15 cellular contexts compared by ENCODE assay signal in genomic region chr19:1441022-1441426, GRCh38. TPM values are rescaled to one million over a fixed set of nuclear protein-coding genes. Genes with fewer than 3 reads are reported as not detected.
DNase-seq lines count a peak whose midpoint lies in the region; ATAC-seq, FAIRE-seq and TF ChIP-seq lines count a peak whose summit lies in the region.
"Had no signal": no experiment of that assay in that cellular context is flagged by ENCODE, and none has a peak within 500 bp of the region (broad histone marks: within the 10 kb centered on the region; RNA-seq: fewer than 3 reads in every experiment).

No MANE protein-coding gene starts in this region.

- peaks cover 52% of the 10 kb centered on the region for H3K36me3 Mint-ChIP-seq in activated T-cell treated with anti-CD3 and anti-CD28 coated beads, Interleukin-2, amount 50 U/mL, for 24 hours (ENCODE audit: low read depth)
- peaks cover 20% of the 10 kb centered on the region for H3K36me3 Mint-ChIP-seq in osteocyte (ENCODE audit: unreplicated experiment)

- H3K9me1 ChIP-seq in K562 (ENCODE audit: control insufficient read depth, insufficient read depth, low read length): no peaks in the 10 kb centered on the region

- H3K9ac ChIP-seq in OCI-LY1 (ENCODE audit: low read length) (no peak overlapping the region), K562 (ENCODE audit: insufficient read depth in 1 of 2, low read depth in 2 of 2, low read length in 2 of 2) (peak overlapping the region in 1 of 2 experiments; percentile 100; a peak in 3 of 4 replicates)

- TF ChIP-seq CTCF in OCI-LY1 (IDR thresholded peaks at IDR 0.05; ENCODE audit: low read length): no peak
- TF ChIP-seq CTCF in K562 (IDR thresholded peaks at IDR 0.05 in 2 of 3, conservative IDR thresholded peaks at IDR 0.05 in 1 of 3; ENCODE audit: insufficient read depth in 2 of 3, low read depth in 1 of 3, low read length in 3 of 3): no peak
- TF ChIP-seq CTCF in osteocyte (IDR thresholded peaks at IDR 0.05): no peak

- H3K79me2 ChIP-seq in OCI-LY1 (ENCODE audit: insufficient read depth, low read length) (peaks cover 14% of the 10 kb centered on the region), K562 (ENCODE audit: control insufficient read depth, insufficient read depth, low read length) (peaks cover 46% of the 10 kb centered on the region)

- ATAC-seq in K562: no peak
- ATAC-seq: gastrocnemius medialis had no signal

- intact Hi-C loops in K562 (cut with micrococcal nuclease): loop anchor here (10.0 kb wide), 1 partner anchor 166 kb away; the partner anchor contains the start of gene FAM174C
- intact Hi-C loops in cardiac septum (cut with DNase I): loop anchor here (5.0 to 10.0 kb wide), 2 partner anchors 34 to 126 kb away; partner anchors contain the start of gene DAZAP1

- POLR2A ChIA-PET in K562 (lab: Yijun Ruan, JAX): interaction anchor here (0.5 to 1.8 kb wide), 11 partner anchors 10 to 298 kb away, joined by 3 to 7 read pairs (median 3); partner anchors contain the start of gene CIRBP

- H4K20me1 ChIP-seq in OCI-LY1 (ENCODE audit: insufficient read depth, low read length): no peaks in the 10 kb centered on the region
- peaks cover 29% of the 10 kb centered on the region for H4K20me1 ChIP-seq in K562 (replicated peaks; ENCODE audit: control insufficient read depth, insufficient read depth, low read length)

- H3K36me3 ChIP-seq in OCI-LY1 (ENCODE audit: insufficient read depth, low read length) (peaks cover 40% of the 10 kb centered on the region), K562 (ENCODE audit: control insufficient read depth, insufficient read depth, low read length) (peaks cover 38% of the 10 kb centered on the region)

- H3K27me3 ChIP-seq in OCI-LY1 (ENCODE audit: insufficient read depth, low read length) (no peaks in the 10 kb centered on the region), K562 (ENCODE audit: control insufficient read depth in 2 of 2, insufficient read depth in 2 of 2, low read length in 2 of 2) (no peaks in the 10 kb centered on the region)

- BruUV-seq in K562 (replicated peaks; lab: Mats Ljungman, UMichigan): no TSS peak

- CTCF ChIA-PET in K562 (lab: Yijun Ruan, JAX; ENCODE audit: low intra/inter-chr PET ratio): no interaction called here

- H3K9me3 Mint-ChIP-seq in activated T-cell treated with anti-CD3 and anti-CD28 coated beads, Interleukin-2, amount 50 U/mL, for 24 hours: no peaks in the 10 kb centered on the region
- no peaks in the 10 kb centered on the region for H3K9me3 Mint-ChIP-seq in osteocyte (ENCODE audit: unreplicated experiment)

- in situ Hi-C loops in K562 (cut with MboI): no loop called here

- no peak for DNase-seq in activated T-cell treated with anti-CD3 and anti-CD28 coated beads, Interleukin-2, amount 50 U/mL, for 24 hours
- DNase-seq in activated T-cell treated with anti-CD3 and anti-CD28 coated beads for 4 hours (no peak), K562 (ENCODE audit: extremely low read depth in 1 of 4, low spot score in 3 of 4) (no peak), osteocyte (ENCODE audit: extremely low spot score, unreplicated experiment) (no peak), DMS79 (lab: John Stamatoyannopoulos, UW) (no peak), NCI-H1930 (lab: John Stamatoyannopoulos, UW) (no peak), cardiac septum (ENCODE audit: low spot score) (no peak)
- DNase-seq: activated CD4-positive, CD25-positive, alpha-beta regulatory T cell treated with anti-CD3 and anti-CD28 coated beads, Interleukin-2, amount 50 U/mL, for 72 hours; gastrocnemius medialis; NCI-H1092 treated with DMSO at 0.1 percent for 48 hours; NCI-H524 treated with DMSO at 0.1 percent for 48 hours; SHP77; stimulated activated CD8-positive, alpha-beta memory T cell treated with anti-CD3 and anti-CD28 coated beads, Interleukin-4, amount 100 ng/mL, for 48 hours had no signal

- TF ChIP-seq EP300 in K562 (IDR thresholded peaks at IDR 0.05; ENCODE audit: low read length): no peak

- 88% methylated on average over 9 of the region's 9 CpGs for WGBS in K562 (ENCODE audit: insufficient coverage, low coverage, missing lambda C conversion rate)

- peaks cover 52% of the 10 kb centered on the region for H3K4me1 ChIP-seq in OCI-LY1 (ENCODE audit: insufficient read depth, low read length, severe bottlenecking)
- peaks cover 45 to 91% of the 10 kb centered on the region in 2 experiments for H3K4me1 ChIP-seq in K562 (replicated peaks in 1 of 2; ENCODE audit: control insufficient read depth in 2 of 2, insufficient read depth in 2 of 2, low read length in 2 of 2)

- peaks cover 11% of the 10 kb centered on the region; the same call in 1 of the 2 replicates for H3F3A ChIP-seq in OCI-LY1 (ENCODE audit: insufficient read depth, low read length)

- H3K9me2 ChIP-seq in OCI-LY1 (ENCODE audit: low read depth, low read length): no peaks in the 10 kb centered on the region

- TF ChIP-seq POLR2A in K562 (conservative IDR thresholded peaks at IDR 0.05): peak; percentile 31; the same call in 1 of the 2 replicates

- peaks cover 50% of the 10 kb centered on the region for H3K4me1 Mint-ChIP-seq in activated T-cell treated with anti-CD3 and anti-CD28 coated beads, Interleukin-2, amount 50 U/mL, for 24 hours (ENCODE audit: low read depth)
- H3K4me1 Mint-ChIP-seq in osteocyte (ENCODE audit: unreplicated experiment): peaks cover 37% of the 10 kb centered on the region

- FAIRE-seq in K562 (lab: Jason Lieb, UNC): no peak

- TF ChIP-seq RAD21 in K562 (CRISPR knock-in tag; conservative IDR thresholded peaks at IDR 0.05 in 1 of 2, IDR thresholded peaks at IDR 0.05 in 1 of 2): no peak

- H3K4me3 ChIP-seq in OCI-LY1 (ENCODE audit: low read depth, low read length, poor library complexity, severe bottlenecking): peak overlapping the region; percentile 73
- H3K4me3 ChIP-seq in K562: peak overlapping the region; percentile 70; the same call in 1 of the 2 replicates
- H3K4me3 ChIP-seq: gastrocnemius medialis had no signal

- H3K9me3 ChIP-seq in OCI-LY1 (ENCODE audit: low read length) (no peaks in the 10 kb centered on the region), K562 (replicated peaks; ENCODE audit: control insufficient read depth, insufficient read depth, low read depth, low read length) (no peaks in the 10 kb centered on the region)
- H3K9me3 ChIP-seq: gastrocnemius medialis, neutrophil had no signal

- no peak overlapping the region for H2AFZ ChIP-seq in OCI-LY1 (ENCODE audit: low read length)
- H2AFZ ChIP-seq in K562 (ENCODE audit: low read depth, low read length): no peak overlapping the region

- H3K4me2 ChIP-seq in OCI-LY1 (ENCODE audit: low read length): peak overlapping the region; percentile 74; the same call in 1 of the 2 replicates
- H3K4me2 ChIP-seq in K562 (ENCODE audit: insufficient read depth, low read length): peak overlapping the region; percentile 97

- H3K4me3 Mint-ChIP-seq in activated T-cell treated with anti-CD3 and anti-CD28 coated beads, Interleukin-2, amount 50 U/mL, for 24 hours: peak overlapping the region; percentile 98
- peak overlapping the region; percentile 59 for H3K4me3 Mint-ChIP-seq in osteocyte (ENCODE audit: unreplicated experiment)

- H3K27ac Mint-ChIP-seq in activated T-cell treated with anti-CD3 and anti-CD28 coated beads, Interleukin-2, amount 50 U/mL, for 24 hours: peak overlapping the region; percentile 100
- no peak overlapping the region for H3K27ac Mint-ChIP-seq in osteocyte (ENCODE audit: unreplicated experiment)

- H3K27ac ChIP-seq in OCI-LY1 (ENCODE audit: low read depth, low read length, poor library complexity, severe bottlenecking) (peak overlapping the region; percentile 2), K562 (ENCODE audit: extremely low read depth, low read depth, low read length) (peak overlapping the region; percentile 38; the same call in 1 of the 3 replicates)
- H3K27ac ChIP-seq: gastrocnemius medialis, neutrophil had no signal

- H3K27me3 Mint-ChIP-seq in activated T-cell treated with anti-CD3 and anti-CD28 coated beads, Interleukin-2, amount 50 U/mL, for 24 hours: peaks cover 4% of the 10 kb centered on the region
- H3K27me3 Mint-ChIP-seq in osteocyte (ENCODE audit: unreplicated experiment): no peaks in the 10 kb centered on the region

RNA-seq across cellular contexts. Expression of gene RPS15, which starts 2.8 kb away (rescaled TPM):
- 72.0 and 238 TPM in 2 replicates for total RNA-seq in K562 (2011; cell fraction: chromatin; rRNA removed; ENCODE audit: low replicate concordance)
- 545 and 547 TPM in 2 replicates for total RNA-seq in K562 (2011; cell fraction: nucleolus; rRNA removed)
- total RNA-seq in K562 (2011; cell fraction: nucleoplasm; rRNA removed): 383 and 585 TPM in 2 replicates
- total RNA-seq in K562 (2014; rRNA removed) (2,649 and 2,867 TPM in 2 replicates), K562 (2014; rRNA removed; fragmentation: Illumina TruSeq; extraction: Trizol) (407 and 630 TPM in 2 replicates), K562 (2015; rRNA removed; fragmentation: Illumina TruSeq; extraction: Trizol) (1,267 and 1,272 TPM in 2 replicates), K562 (2021) (2,126 and 2,254 TPM in 2 replicates), osteocyte (932 and 969 TPM in 2 replicates), cardiac septum (479 TPM)
- polyA plus RNA-seq in K562 (2011; rRNA removed) (957 and 1,566 TPM in 2 replicates), K562 (2014; fragmentation: Illumina TruSeq; extraction: Trizol) (912 and 1,907 TPM in 2 replicates), K562 (2014; fragmentation: Nextera tagmentation; extraction: Ambion mirVana) (100 to 1,000 TPM; 605 to 818 TPM), K562 (2014; rRNA removed) (2,791 and 3,285 TPM in 2 replicates)
- polyA plus RNA-seq in K562 (2011; cell fraction: cytosol; rRNA removed): 3,186 and 4,296 TPM in 2 replicates
- polyA plus RNA-seq in K562 (2011; cell fraction: nucleus; rRNA removed): 907 and 973 TPM in 2 replicates
- polyA plus RNA-seq in K562 (2012): 2,701 and 2,899 TPM in 2 replicates
- polyA minus RNA-seq in K562 (2011; rRNA and poly(A)+ RNA removed): 202 and 239 TPM in 2 replicates
- 1,242 and 1,610 TPM in 2 replicates for polyA minus RNA-seq in K562 (2011; cell fraction: cytosol; rRNA and poly(A)+ RNA removed)
- polyA minus RNA-seq in K562 (2011; cell fraction: nucleus; rRNA and poly(A)+ RNA removed): 152 and 304 TPM in 2 replicates

RNA-seq across cellular contexts. Expression of gene APC2, which starts 8.9 kb away (rescaled TPM):
- total RNA-seq in K562 (2011; cell fraction: chromatin; rRNA removed; ENCODE audit: low replicate concordance): 0.56 and 1.4 TPM in 2 replicates
- 0.66 and 1.3 TPM in 2 replicates for total RNA-seq in K562 (2011; cell fraction: nucleolus; rRNA removed)
- total RNA-seq in K562 (2011; cell fraction: nucleoplasm; rRNA removed): 0.44 and 0.53 TPM in 2 replicates
- 0.05 and 0.08 TPM in 2 replicates for total RNA-seq in K562 (2014; rRNA removed)
- total RNA-seq in K562 (2014; rRNA removed; fragmentation: Illumina TruSeq; extraction: Trizol): 0.04 TPM in 1 of 2 replicates, not detected in the other
- 0.04 TPM in 1 of 2 replicates, not detected in the other for total RNA-seq in K562 (2015; rRNA removed; fragmentation: Illumina TruSeq; extraction: Trizol)
- total RNA-seq in K562 (2021): 0.27 and 0.40 TPM in 2 replicates
- polyA plus RNA-seq in K562 (2011; rRNA removed): 0.01 and 0.06 TPM in 2 replicates
- 0.03 and 0.04 TPM in 2 replicates for polyA plus RNA-seq in K562 (2011; cell fraction: cytosol; rRNA removed)
- 0.13 and 0.21 TPM in 2 replicates for polyA plus RNA-seq in K562 (2011; cell fraction: nucleus; rRNA removed)
- 0.43 and 0.48 TPM in 2 replicates for polyA plus RNA-seq in K562 (2012)
- 0.01 TPM in 2 replicates for polyA plus RNA-seq in K562 (2014; fragmentation: Illumina TruSeq; extraction: Trizol)
- not detected for polyA plus RNA-seq in K562 (2014; fragmentation: Nextera tagmentation; extraction: Ambion mirVana)
- polyA plus RNA-seq in K562 (2014; rRNA removed): 0.04 and 0.09 TPM in 2 replicates
- polyA minus RNA-seq in K562 (2011; rRNA and poly(A)+ RNA removed): 0.06 and 0.07 TPM in 2 replicates
- polyA minus RNA-seq in K562 (2011; cell fraction: cytosol; rRNA and poly(A)+ RNA removed): not detected in 2 replicates
- polyA minus RNA-seq in K562 (2011; cell fraction: nucleus; rRNA and poly(A)+ RNA removed): 0.27 and 0.33 TPM in 2 replicates
- total RNA-seq in osteocyte: 1.2 and 1.5 TPM in 2 replicates
- 0.08 TPM for total RNA-seq in cardiac septum

RNA-seq across cellular contexts. Expression of gene DAZAP1, which starts 33.6 kb away (rescaled TPM):
- total RNA-seq in K562 (2011; cell fraction: chromatin; rRNA removed; ENCODE audit: low replicate concordance): 223 and 289 TPM in 2 replicates
- 105 and 117 TPM in 2 replicates for total RNA-seq in K562 (2011; cell fraction: nucleolus; rRNA removed)
- total RNA-seq in K562 (2011; cell fraction: nucleoplasm; rRNA removed): 149 and 185 TPM in 2 replicates
- total RNA-seq in K562 (2014; rRNA removed) (222 and 244 TPM in 2 replicates), K562 (2014; rRNA removed; fragmentation: Illumina TruSeq; extraction: Trizol) (77.7 and 78.7 TPM in 2 replicates), K562 (2015; rRNA removed; fragmentation: Illumina TruSeq; extraction: Trizol) (139 and 143 TPM in 2 replicates), K562 (2021) (287 and 289 TPM in 2 replicates), osteocyte (91.0 and 101 TPM in 2 replicates), cardiac septum (81.2 TPM)
- polyA plus RNA-seq in K562 (2011; rRNA removed) (125 and 155 TPM in 2 replicates), K562 (2014; fragmentation: Illumina TruSeq; extraction: Trizol) (142 and 156 TPM in 2 replicates), K562 (2014; fragmentation: Nextera tagmentation; extraction: Ambion mirVana) (10 to 100 TPM; 10.8 to 13.3 TPM), K562 (2014; rRNA removed) (250 and 266 TPM in 2 replicates)
- 57.6 and 123 TPM in 2 replicates for polyA plus RNA-seq in K562 (2011; cell fraction: cytosol; rRNA removed)
- polyA plus RNA-seq in K562 (2011; cell fraction: nucleus; rRNA removed): 177 and 237 TPM in 2 replicates
- polyA plus RNA-seq in K562 (2012): 116 and 140 TPM in 2 replicates
- polyA minus RNA-seq in K562 (2011; rRNA and poly(A)+ RNA removed): 29.7 and 47.1 TPM in 2 replicates
- polyA minus RNA-seq in K562 (2011; cell fraction: cytosol; rRNA and poly(A)+ RNA removed): 61.3 and 62.0 TPM in 2 replicates
- 38.8 and 60.8 TPM in 2 replicates for polyA minus RNA-seq in K562 (2011; cell fraction: nucleus; rRNA and poly(A)+ RNA removed)

RNA-seq across cellular contexts. Expression of gene C19orf25, which starts 38.0 kb away (rescaled TPM):
- 67.3 and 231 TPM in 2 replicates for total RNA-seq in K562 (2011; cell fraction: chromatin; rRNA removed; ENCODE audit: low replicate concordance)
- 138 and 165 TPM in 2 replicates for total RNA-seq in K562 (2011; cell fraction: nucleolus; rRNA removed)
- total RNA-seq in K562 (2011; cell fraction: nucleoplasm; rRNA removed): 70.2 and 72.2 TPM in 2 replicates
- total RNA-seq in K562 (2014; rRNA removed): 79.4 and 86.1 TPM in 2 replicates
- total RNA-seq in K562 (2014; rRNA removed; fragmentation: Illumina TruSeq; extraction: Trizol): 6.5 and 9.6 TPM in 2 replicates
- total RNA-seq in K562 (2015; rRNA removed; fragmentation: Illumina TruSeq; extraction: Trizol): 40.6 and 42.3 TPM in 2 replicates
- total RNA-seq in K562 (2021): 68.3 and 73.1 TPM in 2 replicates
- polyA plus RNA-seq in K562 (2011; rRNA removed): 25.3 and 27.6 TPM in 2 replicates
- 55.4 and 125 TPM in 2 replicates for polyA plus RNA-seq in K562 (2011; cell fraction: cytosol; rRNA removed)
- polyA plus RNA-seq in K562 (2011; cell fraction: nucleus; rRNA removed): 35.5 and 63.8 TPM in 2 replicates
- polyA plus RNA-seq in K562 (2012): 46.1 and 46.4 TPM in 2 replicates
- 36.1 and 45.1 TPM in 2 replicates for polyA plus RNA-seq in K562 (2014; fragmentation: Illumina TruSeq; extraction: Trizol)
- polyA plus RNA-seq in K562 (2014; fragmentation: Nextera tagmentation; extraction: Ambion mirVana): 1 to 10 TPM in 1 of 2 experiments, under 1 TPM in 1; 0.79 to 4.5 TPM
- 96.0 TPM in 2 replicates for polyA plus RNA-seq in K562 (2014; rRNA removed)
- polyA minus RNA-seq in K562 (2011; rRNA and poly(A)+ RNA removed): 2.2 and 6.5 TPM in 2 replicates
- polyA minus RNA-seq in K562 (2011; cell fraction: cytosol; rRNA and poly(A)+ RNA removed): 21.9 and 26.5 TPM in 2 replicates
- 18.2 and 20.3 TPM in 2 replicates for polyA minus RNA-seq in K562 (2011; cell fraction: nucleus; rRNA and poly(A)+ RNA removed)
- 38.0 and 38.9 TPM in 2 replicates for total RNA-seq in osteocyte
- 16.9 TPM for total RNA-seq in cardiac septum

RNA-seq across cellular contexts. Expression of gene GAMT, which starts 39.7 kb away (rescaled TPM):
- total RNA-seq in K562 (2011; cell fraction: chromatin; rRNA removed; ENCODE audit: low replicate concordance): 8.0 and 26.2 TPM in 2 replicates
- 17.6 and 18.7 TPM in 2 replicates for total RNA-seq in K562 (2011; cell fraction: nucleolus; rRNA removed)
- 11.9 and 13.9 TPM in 2 replicates for total RNA-seq in K562 (2011; cell fraction: nucleoplasm; rRNA removed)
- total RNA-seq in K562 (2014; rRNA removed): 35.2 and 47.8 TPM in 2 replicates
- 6.1 and 11.1 TPM in 2 replicates for total RNA-seq in K562 (2014; rRNA removed; fragmentation: Illumina TruSeq; extraction: Trizol)
- total RNA-seq in K562 (2015; rRNA removed; fragmentation: Illumina TruSeq; extraction: Trizol): 25.9 and 28.7 TPM in 2 replicates
- total RNA-seq in K562 (2021): 35.3 and 37.5 TPM in 2 replicates
- polyA plus RNA-seq in K562 (2011; rRNA removed): 27.2 and 42.1 TPM in 2 replicates
- polyA plus RNA-seq in K562 (2011; cell fraction: cytosol; rRNA removed): 46.5 and 96.1 TPM in 2 replicates
- polyA plus RNA-seq in K562 (2011; cell fraction: nucleus; rRNA removed): 23.4 and 27.7 TPM in 2 replicates
- 44.0 and 47.8 TPM in 2 replicates for polyA plus RNA-seq in K562 (2012)
- polyA plus RNA-seq in K562 (2014; fragmentation: Illumina TruSeq; extraction: Trizol): 26.2 and 35.1 TPM in 2 replicates
- 1 to 10 TPM; 1.3 to 2.1 TPM for polyA plus RNA-seq in K562 (2014; fragmentation: Nextera tagmentation; extraction: Ambion mirVana)
- polyA plus RNA-seq in K562 (2014; rRNA removed): 33.3 and 37.8 TPM in 2 replicates
- polyA minus RNA-seq in K562 (2011; rRNA and poly(A)+ RNA removed): 8.4 and 12.9 TPM in 2 replicates
- 22.1 and 26.4 TPM in 2 replicates for polyA minus RNA-seq in K562 (2011; cell fraction: cytosol; rRNA and poly(A)+ RNA removed)
- 6.7 and 7.7 TPM in 2 replicates for polyA minus RNA-seq in K562 (2011; cell fraction: nucleus; rRNA and poly(A)+ RNA removed)
- total RNA-seq in osteocyte: 31.2 and 35.3 TPM in 2 replicates
- 51.6 TPM for total RNA-seq in cardiac septum
